Comparison of ENCODE assay signal across 27 cellular contexts in the genomic region with DNA sequence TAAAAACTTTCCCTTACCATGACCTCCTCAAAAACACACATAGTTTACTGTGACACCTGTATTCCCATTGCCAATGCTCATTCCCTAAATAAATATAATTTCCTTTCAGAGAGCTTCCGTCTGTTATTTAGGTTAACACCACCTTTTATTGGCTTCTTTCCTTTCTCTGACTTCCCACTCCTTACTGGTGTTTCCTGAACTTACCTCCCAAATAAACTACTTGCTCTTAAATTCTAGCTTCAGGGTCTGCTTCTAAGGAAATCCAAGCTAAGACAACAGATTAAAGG.
"Had no signal": no experiment of that assay in that cellular context is flagged by ENCODE, and none has a peak within 500 bp of the region (broad histone marks: within the 10 kb centered on the region; RNA-seq: fewer than 3 reads in every experiment).

No MANE protein-coding gene starts in this region.

- ATAC-seq: activated CD4-positive, alpha-beta T cell treated with anti-CD3 and anti-CD28 coated beads for 36 hours; activated CD8-positive, alpha-beta memory T cell treated with anti-CD3 and anti-CD28 coated beads, Interleukin-2, amount 10 ng/mL, durations not matched to agents 7 days and 5 days; activated CD8-positive, alpha-beta T cell treated with anti-CD3 and anti-CD28 coated beads, Interleukin-2, amount 10 ng/mL, durations not matched to agents 7 days and 5 days; activated naive CD4-positive, alpha-beta T cell treated with anti-CD3 and anti-CD28 coated beads, Interleukin-2, amount 50 U/mL, for 72 hours; esophagus mucosa had no signal

- H3K4me1 ChIP-seq: ascending aorta had no signal

- FAIRE-seq: bronchial epithelial cell, colon, frontal cortex had no signal

- H3K27me3 Mint-ChIP-seq: activated CD4-positive, alpha-beta memory T cell treated with anti-CD3 and anti-CD28 coated beads for 36 hours; activated CD4-positive, alpha-beta T cell treated with anti-CD3 and anti-CD28 coated beads for 36 hours; activated CD4-positive, alpha-beta T cell treated with anti-CD3 and anti-CD28 coated beads, Interleukin-2, amount 10 ng/mL, durations not matched to agents 24 days and 14 days; activated CD8-positive, alpha-beta memory T cell treated with anti-CD3 and anti-CD28 coated beads, Interleukin-2, amount 10 ng/mL, durations not matched to agents 7 days and 5 days; activated naive CD4-positive, alpha-beta T cell treated with anti-CD3 and anti-CD28 coated beads, Interleukin-2, amount 10 ng/mL, durations not matched to agents 7 days and 5 days; central memory CD8-positive, alpha-beta T cell had no signal

- H3K4me3 Mint-ChIP-seq: activated CD4-positive, alpha-beta memory T cell treated with anti-CD3 and anti-CD28 coated beads for 36 hours; activated CD4-positive, alpha-beta T cell treated with anti-CD3 and anti-CD28 coated beads for 36 hours; activated CD4-positive, alpha-beta T cell treated with anti-CD3 and anti-CD28 coated beads, Interleukin-2, amount 10 ng/mL, durations not matched to agents 24 days and 14 days; activated CD8-positive, alpha-beta memory T cell treated with anti-CD3 and anti-CD28 coated beads, Interleukin-2, amount 10 ng/mL, durations not matched to agents 7 days and 5 days; activated CD8-positive, alpha-beta T cell treated with anti-CD3 and anti-CD28 coated beads, Interleukin-2, amount 10 ng/mL, durations not matched to agents 7 days and 5 days; activated naive CD4-positive, alpha-beta T cell treated with anti-CD3 and anti-CD28 coated beads, Interleukin-2, amount 10 ng/mL, durations not matched to agents 7 days and 5 days; activated T-helper 1 cell treated with anti-CD3 and anti-CD28 coated beads, Interleukin-12 subunit alpha, Interleukin-12 subunit beta, Interleukin-2, Interleukin-4 antibody, amounts not matched to agents 30 ng/mL and 10 ng/mL and 1 ng/mL, durations not matched to agents 14 hours and 24 hours and 36 hours; central memory CD8-positive, alpha-beta T cell; endodermal cell had no signal

- H3K27me3 ChIP-seq: ascending aorta, brain microvascular endothelial cell had no signal

- DNase-seq: activated CD4-positive, alpha-beta memory T cell treated with anti-CD3 and anti-CD28 coated beads for 36 hours; activated CD4-positive, alpha-beta T cell treated with anti-CD3 and anti-CD28 coated beads for 36 hours; activated CD4-positive, CD25-positive, alpha-beta regulatory T cell; activated CD4-positive, CD25-positive, alpha-beta regulatory T cell treated with anti-CD3 and anti-CD28 coated beads, Interleukin-2, amount 50 U/mL, for 72 hours; activated CD8-positive, alpha-beta memory T cell treated with anti-CD3 and anti-CD28 coated beads, Interleukin-2, amount 10 ng/mL, durations not matched to agents 7 days and 5 days; activated CD8-positive, alpha-beta memory T cell treated with anti-CD3 and anti-CD28 coated beads, Interleukin-2, amount 50 U/mL, for 4 hours; activated CD8-positive, alpha-beta T cell treated with anti-CD3 and anti-CD28 coated beads, Interleukin-2, amount 10 ng/mL, durations not matched to agents 7 days and 5 days; activated effector memory CD4-positive, alpha-beta T cell treated with anti-CD3 and anti-CD28 coated beads, Interleukin-2, amount 50 U/mL, for 16 hours; activated naive CD4-positive, alpha-beta T cell; activated naive CD4-positive, alpha-beta T cell treated with anti-CD3 and anti-CD28 coated beads, Interleukin-2, amount 10 ng/mL, durations not matched to agents 7 days and 5 days; activated T-cell treated with anti-CD3 and anti-CD28 coated beads, Interleukin-2, amount 50 U/mL, for 1 hour; activated T-cell treated with anti-CD3 and anti-CD28 coated beads, Interleukin-2, amount 50 U/mL, for 48 hours; brain microvascular endothelial cell; effector memory CD4-positive, alpha-beta T cell; endodermal cell; foreskin fibroblast; T-helper 2 cell had no signal

- H3K27ac ChIP-seq: ascending aorta, brain microvascular endothelial cell had no signal

- H3K4me1 Mint-ChIP-seq: endodermal cell had no signal

- H3K4me3 ChIP-seq: ascending aorta had no signal

- H3K27ac Mint-ChIP-seq: activated CD4-positive, alpha-beta memory T cell treated with anti-CD3 and anti-CD28 coated beads for 36 hours; activated CD4-positive, alpha-beta T cell treated with anti-CD3 and anti-CD28 coated beads for 36 hours; activated CD4-positive, alpha-beta T cell treated with anti-CD3 and anti-CD28 coated beads, Interleukin-2, amount 10 ng/mL, durations not matched to agents 24 days and 14 days; activated CD8-positive, alpha-beta memory T cell treated with anti-CD3 and anti-CD28 coated beads, Interleukin-2, amount 10 ng/mL, durations not matched to agents 7 days and 5 days; activated CD8-positive, alpha-beta T cell treated with anti-CD3 and anti-CD28 coated beads, Interleukin-2, amount 10 ng/mL, durations not matched to agents 7 days and 5 days; activated naive CD4-positive, alpha-beta T cell treated with anti-CD3 and anti-CD28 coated beads, Interleukin-2, amount 10 ng/mL, durations not matched to agents 7 days and 5 days; activated T-helper 1 cell treated with anti-CD3 and anti-CD28 coated beads, Interleukin-12 subunit alpha, Interleukin-12 subunit beta, Interleukin-2, Interleukin-4 antibody, amounts not matched to agents 30 ng/mL and 10 ng/mL and 1 ng/mL, durations not matched to agents 14 hours and 24 hours and 36 hours; activated T-helper 2 cell treated with anti-CD3 and anti-CD28 coated beads, Interferon-gamma antibody, Interleukin-2, Interleukin-4, amounts not matched to agents 10 μg/mL and 5 μg/mL and 100 μg/mL, durations not matched to agents 14 hours and 24 hours and 36 hours; endodermal cell had no signal
